In genomic region chr17:50681260-50682200, GRCh38 we compare ENCODE assay signal across 8 cellular contexts. TPM values are rescaled to one million over a fixed set of nuclear protein-coding genes. Genes with fewer than 3 reads are reported as not detected.
DNase-seq lines count a peak whose midpoint lies in the region; ATAC-seq, FAIRE-seq and TF ChIP-seq lines count a peak whose summit lies in the region.

No MANE protein-coding gene starts in this region.

- in situ Hi-C loops in K562 (cut with MboI): no loop called here

- BruUV-seq in K562 (replicated peaks; lab: Mats Ljungman, UMichigan): no TSS peak

- TF ChIP-seq POLR2A in K562 (conservative IDR thresholded peaks at IDR 0.05) (no peak), testis (IDR thresholded peaks at IDR 0.05) (no peak)

- no peaks in the 10 kb centered on the region for H3K9me3 Mint-ChIP-seq in stimulated activated memory B cell treated with anti-CD40 and anti-IgM and Interleukin-4, amounts not matched to agents 10 μg/mL and 1 μg/mL and 100 μg/mL, for 72 hours

- no peak overlapping the region for H3K4me3 ChIP-seq in K562
- peak overlapping the region in 1 of 2 donors; percentile 38 for H3K4me3 ChIP-seq in kidney (ENCODE audit: low read length in 2 of 2)
- H3K4me3 ChIP-seq in testis: no peak overlapping the region

- H4K20me1 ChIP-seq in K562 (replicated peaks; ENCODE audit: control insufficient read depth, insufficient read depth, low read length): no peaks in the 10 kb centered on the region

- no peaks in the 10 kb centered on the region for H3K36me3 Mint-ChIP-seq in stimulated activated memory B cell treated with anti-CD40 and anti-IgM and Interleukin-4, amounts not matched to agents 10 μg/mL and 1 μg/mL and 100 μg/mL, for 72 hours

- TF ChIP-seq CTCF in K562 (IDR thresholded peaks at IDR 0.05 in 2 of 3, conservative IDR thresholded peaks at IDR 0.05 in 1 of 3; ENCODE audit: insufficient read depth in 2 of 3, low read depth in 1 of 3, low read length in 3 of 3): peak; percentile 86 to 98 (median 97)
- TF ChIP-seq CTCF in kidney (IDR thresholded peaks at IDR 0.05; ENCODE audit: borderline replicate concordance, extremely low read depth, insufficient read depth): peak; percentile 68
- peak; percentile 30 to 61 (median 47) for TF ChIP-seq CTCF in testis (IDR thresholded peaks at IDR 0.05)

- 8% methylated on average over 27 of the region's 27 CpGs for WGBS in K562 (ENCODE audit: insufficient coverage, low coverage, missing lambda C conversion rate)
- 63% methylated on average over 27 of the region's 27 CpGs for whole genome bisulfite sequencing in testis, 2 donors

- peak overlapping the region; percentile 28 for H3K4me2 ChIP-seq in K562 (ENCODE audit: insufficient read depth, low read length)

- TF ChIP-seq EP300 in K562 (IDR thresholded peaks at IDR 0.05; ENCODE audit: low read length): no peak

- H3K27ac ChIP-seq in K562 (ENCODE audit: extremely low read depth, low read depth, low read length) (no peak overlapping the region), kidney (ENCODE audit: low read depth in 2 of 2, low read length in 2 of 2) (no peak overlapping the region), testis (no peak overlapping the region)

- peak overlapping the region; percentile 58 for H2AFZ ChIP-seq in K562 (ENCODE audit: low read depth, low read length)

- peaks cover 5 to 31% of the 10 kb centered on the region in 2 experiments; a peak in 4 of 5 replicates for H3K27me3 ChIP-seq in K562 (ENCODE audit: control insufficient read depth in 2 of 2, insufficient read depth in 2 of 2, low read length in 2 of 2)
- H3K27me3 ChIP-seq in testis: no peaks in the 10 kb centered on the region

- peaks cover 57% of the 10 kb centered on the region for H3K27me3 Mint-ChIP-seq in stimulated activated memory B cell treated with anti-CD40 and anti-IgM and Interleukin-4, amounts not matched to agents 10 μg/mL and 1 μg/mL and 100 μg/mL, for 72 hours

- ATAC-seq in K562 (peak; percentile 86), GM21717 (IDR thresholded peaks at IDR 0.05; ENCODE audit: unreplicated experiment) (no peak)
- ATAC-seq in stimulated activated memory B cell treated with anti-CD40 and anti-IgM and Interleukin-4, amounts not matched to agents 10 μg/mL and 1 μg/mL and 100 μg/mL, for 72 hours: no peak

- H3K9ac ChIP-seq in K562 (ENCODE audit: insufficient read depth in 1 of 2, low read depth in 2 of 2, low read length in 2 of 2) (peak overlapping the region in 1 of 2 experiments; percentile 14; a peak in 1 of 4 replicates), kidney (ENCODE audit: low read length in 2 of 2) (no peak overlapping the region)

- CTCF ChIA-PET in K562 (lab: Yijun Ruan, JAX; ENCODE audit: low intra/inter-chr PET ratio): interaction anchor here (0.7 to 1.7 kb wide), 9 partner anchors 49 to 617 kb away, joined by 3 to 9 read pairs (median 4); partner anchors contain the start of gene SPATA20

- H3K9me3 ChIP-seq in K562 (replicated peaks; ENCODE audit: control insufficient read depth, insufficient read depth, low read depth, low read length) (no peaks in the 10 kb centered on the region), kidney (ENCODE audit: control insufficient read depth in 1 of 2, low read length in 2 of 2) (no peaks in the 10 kb centered on the region), testis (no peaks in the 10 kb centered on the region)

- H3K4me1 ChIP-seq in K562 (replicated peaks in 1 of 2; ENCODE audit: control insufficient read depth in 2 of 2, insufficient read depth in 2 of 2, low read length in 2 of 2) (peaks cover 4 to 11% of the 10 kb centered on the region in 2 experiments; a peak in 3 of 5 replicates), kidney (ENCODE audit: control insufficient read depth in 1 of 2, insufficient read depth in 1 of 2, low read depth in 1 of 2, low read length in 2 of 2) (peaks cover 6 to 9% of the 10 kb centered on the region in 2 donors), testis (peaks cover 10% of the 10 kb centered on the region)

- no peaks in the 10 kb centered on the region for H3K4me1 Mint-ChIP-seq in stimulated activated memory B cell treated with anti-CD40 and anti-IgM and Interleukin-4, amounts not matched to agents 10 μg/mL and 1 μg/mL and 100 μg/mL, for 72 hours

- no peaks in the 10 kb centered on the region for H3K79me2 ChIP-seq in K562 (ENCODE audit: control insufficient read depth, insufficient read depth, low read length)

- no peak overlapping the region for H3K27ac Mint-ChIP-seq in stimulated activated memory B cell treated with anti-CD40 and anti-IgM and Interleukin-4, amounts not matched to agents 10 μg/mL and 1 μg/mL and 100 μg/mL, for 72 hours

- no peaks in the 10 kb centered on the region for H3K9me1 ChIP-seq in K562 (ENCODE audit: control insufficient read depth, insufficient read depth, low read length)

- no peak overlapping the region for H3K4me3 Mint-ChIP-seq in stimulated activated memory B cell treated with anti-CD40 and anti-IgM and Interleukin-4, amounts not matched to agents 10 μg/mL and 1 μg/mL and 100 μg/mL, for 72 hours

- TF ChIP-seq RAD21 in K562 (CRISPR knock-in tag; conservative IDR thresholded peaks at IDR 0.05 in 1 of 2, IDR thresholded peaks at IDR 0.05 in 1 of 2): peak; percentile 90 to 96

- peak; percentile 34 to 80 (median 46) for DNase-seq in NCI-H1417 (lab: John Stamatoyannopoulos, UW)
- no peak for DNase-seq in NCI-H1417 treated with DMSO at 0.1 percent for 48 hours (lab: John Stamatoyannopoulos, UW)
- DNase-seq in NCI-H226: peak; percentile 56
- peak; percentile 73 to 79 (median 76) for DNase-seq in K562 (ENCODE audit: extremely low read depth in 1 of 4, low spot score in 3 of 4)
- DNase-seq in kidney: peak; percentile 63
- DNase-seq in testis: peak; percentile 81

- POLR2A ChIA-PET in K562 (lab: Yijun Ruan, JAX): interaction anchor here (0.8 kb wide), 1 partner anchor 131 kb away, joined by 3 read pairs; no protein-coding TSS in a partner anchor

- peak; percentile 95 for FAIRE-seq in K562 (lab: Jason Lieb, UNC)
- no peak for FAIRE-seq in kidney (lab: Jason Lieb, UNC)

- H3K36me3 ChIP-seq in K562 (ENCODE audit: control insufficient read depth, insufficient read depth, low read length) (no peaks in the 10 kb centered on the region), kidney (ENCODE audit: control insufficient read depth in 1 of 2, insufficient read depth in 2 of 2, low read length in 2 of 2) (no peaks in the 10 kb centered on the region), testis (ENCODE audit: low read depth, missing control alignments) (no peaks in the 10 kb centered on the region)

- intact Hi-C loops in K562 (cut with micrococcal nuclease): loop anchor here (1.0 to 5.0 kb wide), 4 partner anchors 49 to 199 kb away; no protein-coding TSS in a partner anchor
- intact Hi-C loops in kidney (cut with DNase I): loop anchor here (10.0 kb wide), 1 partner anchor 47 kb away; the partner anchor contains the start of gene ABCC3
- intact Hi-C loops in testis (cut with DNase I; ENCODE audit: low total_unique reads): loop anchor here (10.0 kb wide), 1 partner anchor 47 kb away; the partner anchor contains the start of gene ABCC3

RNA-seq across cellular contexts. Expression of gene ANKRD40, which starts 26.2 kb away (rescaled TPM):
- 24.0 and 50.0 TPM in 2 replicates for total RNA-seq in K562 (2011; cell fraction: chromatin; rRNA removed; ENCODE audit: low replicate concordance)
- total RNA-seq in K562 (2011; cell fraction: nucleolus; rRNA removed): 13.9 and 14.3 TPM in 2 replicates
- total RNA-seq in K562 (2011; cell fraction: nucleoplasm; rRNA removed): 27.6 and 36.9 TPM in 2 replicates
- total RNA-seq in K562 (2014; rRNA removed) (16.6 and 17.8 TPM in 2 replicates), K562 (2014; rRNA removed; fragmentation: Illumina TruSeq; extraction: Trizol) (28.1 and 30.5 TPM in 2 replicates), K562 (2015; rRNA removed; fragmentation: Illumina TruSeq; extraction: Trizol) (26.8 and 27.7 TPM in 2 replicates), K562 (2021) (26.1 and 28.3 TPM in 2 replicates), kidney (37.6 TPM), testis (10 to 100 TPM; 24.3 to 31.7 TPM)
- polyA plus RNA-seq in K562 (2011; rRNA removed) (23.6 and 28.4 TPM in 2 replicates), K562 (2014; fragmentation: Illumina TruSeq; extraction: Trizol) (26.1 and 28.9 TPM in 2 replicates), K562 (2014; fragmentation: Nextera tagmentation; extraction: Ambion mirVana) (1 to 10 TPM; 9.0 to 9.9 TPM), K562 (2014; rRNA removed) (17.5 and 19.4 TPM in 2 replicates), kidney (ENCODE audit: insufficient read depth, low read depth, low replicate concordance) (15.8 TPM), testis (ENCODE audit: insufficient read depth, low read depth, low replicate concordance) (24.7 TPM)
- 13.4 and 17.8 TPM in 2 replicates for polyA plus RNA-seq in K562 (2011; cell fraction: cytosol; rRNA removed)
- 10.6 and 11.2 TPM in 2 replicates for polyA plus RNA-seq in K562 (2011; cell fraction: nucleus; rRNA removed)
- polyA plus RNA-seq in K562 (2012): 12.6 and 15.6 TPM in 2 replicates
- polyA minus RNA-seq in K562 (2011; rRNA and poly(A)+ RNA removed): 32.0 and 35.6 TPM in 2 replicates
- 15.3 and 15.5 TPM in 2 replicates for polyA minus RNA-seq in K562 (2011; cell fraction: cytosol; rRNA and poly(A)+ RNA removed)
- 8.6 and 9.3 TPM in 2 replicates for polyA minus RNA-seq in K562 (2011; cell fraction: nucleus; rRNA and poly(A)+ RNA removed)

RNA-seq across cellular contexts. Expression of gene LUC7L3, which starts 37.9 kb away (rescaled TPM):
- total RNA-seq in K562 (2011; cell fraction: chromatin; rRNA removed; ENCODE audit: low replicate concordance): 92.6 and 423 TPM in 2 replicates
- 72.9 and 85.9 TPM in 2 replicates for total RNA-seq in K562 (2011; cell fraction: nucleolus; rRNA removed)
- total RNA-seq in K562 (2011; cell fraction: nucleoplasm; rRNA removed): 129 and 178 TPM in 2 replicates
- total RNA-seq in K562 (2014; rRNA removed) (86.0 and 109 TPM in 2 replicates), K562 (2014; rRNA removed; fragmentation: Illumina TruSeq; extraction: Trizol) (108 and 126 TPM in 2 replicates), K562 (2015; rRNA removed; fragmentation: Illumina TruSeq; extraction: Trizol) (116 and 127 TPM in 2 replicates), K562 (2021) (120 and 134 TPM in 2 replicates), kidney (91.9 TPM), testis (100 to 1,000 TPM; 115 to 160 TPM)
- polyA plus RNA-seq in K562 (2011; rRNA removed) (171 and 189 TPM in 2 replicates), K562 (2014; fragmentation: Illumina TruSeq; extraction: Trizol) (176 and 206 TPM in 2 replicates), K562 (2014; fragmentation: Nextera tagmentation; extraction: Ambion mirVana) (10 to 100 TPM; 80.8 to 97.7 TPM), K562 (2014; rRNA removed) (207 and 284 TPM in 2 replicates), kidney (ENCODE audit: insufficient read depth, low read depth, low replicate concordance) (74.3 TPM), testis (ENCODE audit: insufficient read depth, low read depth, low replicate concordance) (37.4 TPM)
- 61.7 and 71.2 TPM in 2 replicates for polyA plus RNA-seq in K562 (2011; cell fraction: cytosol; rRNA removed)
- polyA plus RNA-seq in K562 (2011; cell fraction: nucleus; rRNA removed): 529 and 662 TPM in 2 replicates
- polyA plus RNA-seq in K562 (2012): 127 TPM in 2 replicates
- 41.1 and 55.4 TPM in 2 replicates for polyA minus RNA-seq in K562 (2011; rRNA and poly(A)+ RNA removed)
- polyA minus RNA-seq in K562 (2011; cell fraction: cytosol; rRNA and poly(A)+ RNA removed): 18.6 and 19.8 TPM in 2 replicates
- 160 and 256 TPM in 2 replicates for polyA minus RNA-seq in K562 (2011; cell fraction: nucleus; rRNA and poly(A)+ RNA removed)

RNA-seq across cellular contexts. Expression of gene ABCC3, which starts 46.8 kb away (rescaled TPM):
- 2.3 and 7.3 TPM in 2 replicates for total RNA-seq in K562 (2011; cell fraction: chromatin; rRNA removed; ENCODE audit: low replicate concordance)
- total RNA-seq in K562 (2011; cell fraction: nucleolus; rRNA removed): 3.3 and 3.7 TPM in 2 replicates
- total RNA-seq in K562 (2011; cell fraction: nucleoplasm; rRNA removed): 2.0 and 2.1 TPM in 2 replicates
- total RNA-seq in K562 (2014; rRNA removed): not detected in 2 replicates
- not detected in 2 replicates for total RNA-seq in K562 (2014; rRNA removed; fragmentation: Illumina TruSeq; extraction: Trizol)
- total RNA-seq in K562 (2015; rRNA removed; fragmentation: Illumina TruSeq; extraction: Trizol): not detected in 2 replicates
- total RNA-seq in K562 (2021): 0.34 and 1.6 TPM in 2 replicates
- polyA plus RNA-seq in K562 (2011; rRNA removed): 0.78 and 0.93 TPM in 2 replicates
- polyA plus RNA-seq in K562 (2011; cell fraction: cytosol; rRNA removed): 0.27 and 0.51 TPM in 2 replicates
- 2.6 and 6.0 TPM in 2 replicates for polyA plus RNA-seq in K562 (2011; cell fraction: nucleus; rRNA removed)
- polyA plus RNA-seq in K562 (2012): 0.31 and 0.44 TPM in 2 replicates
- not detected in 2 replicates for polyA plus RNA-seq in K562 (2014; fragmentation: Illumina TruSeq; extraction: Trizol)
- polyA plus RNA-seq in K562 (2014; fragmentation: Nextera tagmentation; extraction: Ambion mirVana): under 1 TPM in 1 of 2 experiments, not detected in 1; 0.03 TPM
- polyA plus RNA-seq in K562 (2014; rRNA removed): 0.07 TPM in 1 of 2 replicates, not detected in the other
- polyA minus RNA-seq in K562 (2011; rRNA and poly(A)+ RNA removed): 0.35 and 0.45 TPM in 2 replicates
- polyA minus RNA-seq in K562 (2011; cell fraction: cytosol; rRNA and poly(A)+ RNA removed): 1.4 and 2.1 TPM in 2 replicates
- polyA minus RNA-seq in K562 (2011; cell fraction: nucleus; rRNA and poly(A)+ RNA removed): 1.4 and 2.3 TPM in 2 replicates
- 156 TPM for total RNA-seq in kidney
- polyA plus RNA-seq in kidney (ENCODE audit: insufficient read depth, low read depth, low replicate concordance): 9.3 TPM
- total RNA-seq in testis: 10 to 100 TPM in 1 of 2 donors, 1 to 10 TPM in 1; 10.0 to 12.1 TPM
- polyA plus RNA-seq in testis (ENCODE audit: insufficient read depth, low read depth, low replicate concordance): 15.4 TPM

Comparison
In these comparisons a context has a peak if more than half of its experiments do, and no peak if none do; other contexts are left out.
1. CTCF ChIP-seq: peak in every context shown above with its lines; median percentile 97 in K562; 68 in kidney; 47 in testis.
2. RNA of gene ABCC3, which starts 46.8 kb away (total RNA-seq): 156 TPM in kidney (single experiment); 10.0 to 12.1 TPM in testis and 0.34 to 7.3 TPM in K562; every median in the first group is over 10 times any median in the second.